Comparison of ENCODE assay signal across 9 cellular contexts in genomic region chrX:40552768-40553167, GRCh38. TPM values are rescaled to one million over a fixed set of nuclear protein-coding genes. Genes with fewer than 3 reads are reported as not detected.
DNase-seq lines count a peak whose midpoint lies in the region; ATAC-seq and TF ChIP-seq lines count a peak whose summit lies in the region.
"Had no signal": no experiment of that assay in that cellular context is flagged by ENCODE, and none has a peak within 500 bp of the region (broad histone marks: within the 10 kb centered on the region; RNA-seq: fewer than 3 reads in every experiment).

No MANE protein-coding gene starts in this region.

- CTCF ChIA-PET in A673 (lab: Charles Lee): no interaction called here

- H3K36me3 ChIP-seq in A673 (ENCODE audit: insufficient read depth, low read length, poor library complexity, severe bottlenecking): no peaks in the 10 kb centered on the region

- BruUV-seq in A673 (replicated peaks; lab: Mats Ljungman, UMichigan): no TSS peak

- no peaks in the 10 kb centered on the region for H3K4me1 ChIP-seq in A673 (ENCODE audit: insufficient read depth, low read length, poor library complexity, severe bottlenecking)

- H3K9me3 ChIP-seq in A673 (ENCODE audit: low read depth, low read length, poor library complexity, severe bottlenecking): no peaks in the 10 kb centered on the region

- H3K4me3 ChIP-seq in A673 (ENCODE audit: low read depth, low read length, poor library complexity, severe bottlenecking): no peak overlapping the region
- H3K4me3 ChIP-seq in GM12875 (ENCODE audit: low read depth, low read length): no peak overlapping the region
- no peak overlapping the region for H3K4me3 ChIP-seq in fibroblast of villous mesenchyme (ENCODE audit: low read depth, low read length)

- no peak for ATAC-seq in GM21529 (IDR thresholded peaks at IDR 0.05; ENCODE audit: unreplicated experiment)
- no peak for ATAC-seq in GM18870 (IDR thresholded peaks at IDR 0.05; ENCODE audit: unreplicated experiment)

- H3K27me3 ChIP-seq in A673 (replicated peaks; ENCODE audit: insufficient read depth, low read depth, low read length, poor library complexity): no peaks in the 10 kb centered on the region

- H3K27ac ChIP-seq in A673 (ENCODE audit: low read depth, low read length, poor library complexity, severe bottlenecking): no peak overlapping the region

- POLR2A ChIA-PET in A673 (lab: Charles Lee; ENCODE audit: low non-redundant PET): no interaction called here

- no peak for DNase-seq in A673 (ENCODE audit: low spot score)
- DNase-seq in OCI-M1 (lab: John Stamatoyannopoulos, UW): peak; percentile 55
- DNase-seq in fibroblast of villous mesenchyme (ENCODE audit: low read depth): peak; percentile 13
- DNase-seq in mesenteric fat pad (ENCODE audit: low spot score): no peak
- DNase-seq in NCI-H526 treated with DMSO at 0.1 percent for 48 hours (lab: John Stamatoyannopoulos, UW): no peak
- DNase-seq: SIG-M5 had no signal

- peak; percentile 47 for TF ChIP-seq CTCF in A673 (conservative IDR thresholded peaks at IDR 0.05; ENCODE audit: low read depth, low read length)
- 0 out of 2 replicates have a peak, but pooled peaks have one; percentile 4 for TF ChIP-seq CTCF in GM12875 (IDR thresholded peaks at IDR 0.05; ENCODE audit: borderline replicate concordance, insufficient read depth, low read depth, low read length)
- peak; percentile 30 for TF ChIP-seq CTCF in fibroblast of villous mesenchyme (IDR thresholded peaks at IDR 0.05; ENCODE audit: insufficient read depth, low read depth, low read length)

- intact Hi-C loops in A673 (cut with micrococcal nuclease; ENCODE audit: unreplicated experiment): no loop called here

RNA-seq across cellular contexts. Expression of gene ATP6AP2, which starts 28.0 kb away (rescaled TPM):
- 72.9 and 73.8 TPM in 2 replicates for total RNA-seq in A673 (2021)
- total RNA-seq in fibroblast of villous mesenchyme: 75.7 and 94.6 TPM in 2 replicates
- total RNA-seq in mesenteric fat pad: 112 TPM

Comparison
In these comparisons a context has a peak if more than half of its experiments do, and no peak if none do; other contexts are left out.
1. DNase-seq: peak in OCI-M1 (single experiment) and fibroblast of villous mesenchyme (single experiment); none in A673 (single experiment), mesenteric fat pad (single experiment) and NCI-H526 treated with DMSO at 0.1 percent for 48 hours (single experiment).
2. Peak in every context shown above with its lines, with median percentiles within 50 percentile points of each other: CTCF ChIP-seq.